ENCODE assay signal across 19 cellular contexts in the genomic region with DNA sequence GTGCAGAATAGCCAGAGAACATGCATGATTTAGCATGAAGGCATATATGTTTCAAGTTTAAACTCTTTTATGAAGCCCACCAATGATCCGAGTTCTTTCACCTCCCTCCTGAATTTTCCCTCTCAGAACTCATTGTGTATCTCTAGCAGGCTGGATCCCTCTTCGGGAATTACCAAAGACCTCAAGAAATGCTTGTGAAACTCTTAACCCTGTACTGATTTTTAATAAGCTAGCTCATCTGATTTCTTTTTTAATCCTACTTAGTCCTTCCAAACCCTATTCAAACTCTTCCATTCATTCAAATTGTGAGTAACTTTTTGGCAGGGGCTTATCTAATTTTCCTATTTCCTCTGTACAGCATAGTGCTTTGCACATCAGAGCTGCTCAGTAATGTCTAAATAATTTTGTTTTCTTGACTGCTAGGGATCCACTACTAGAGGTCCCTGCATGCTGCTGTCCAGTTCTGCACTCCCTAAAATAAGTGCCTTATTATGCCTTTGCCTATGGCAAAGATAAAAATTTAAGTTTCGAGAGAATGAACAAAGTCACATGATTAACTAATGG.
DNase-seq lines count a peak whose midpoint lies in the region; ATAC-seq and TF ChIP-seq lines count a peak whose summit lies in the region.
"Had no signal": no experiment of that assay in that cellular context is flagged by ENCODE, and none has a peak within 500 bp of the region (broad histone marks: within the 10 kb centered on the region; RNA-seq: fewer than 3 reads in every experiment).

No MANE protein-coding gene starts in this region.

- no peaks in the 10 kb centered on the region for H3K36me3 ChIP-seq in left ventricle myocardium inferior
- H3K36me3 ChIP-seq: BLaER1, cardiac muscle cell had no signal

- no peak for TF ChIP-seq CTCF in left ventricle myocardium inferior (IDR thresholded peaks at IDR 0.05; ENCODE audit: borderline replicate concordance)
- TF ChIP-seq CTCF in cardiac fibroblast (IDR thresholded peaks at IDR 0.05; ENCODE audit: low read depth, low read length), result no peak

- DNase-seq in Right ventricle myocardium superior, result no peak
- no peak for DNase-seq in left ventricle myocardium inferior
- DNase-seq in cardiac fibroblast (ENCODE audit: low read depth in 2 of 2), result peak; percentile 65 to 85
- peak; percentile 8 for DNase-seq in iris pigment epithelial cell (ENCODE audit: low read depth)
- no peak for DNase-seq in NCI-H2227 treated with DMSO at 0.1 percent for 48 hours (lab: John Stamatoyannopoulos, UW)
- DNase-seq in NCI-H1436 (lab: John Stamatoyannopoulos, UW), result no peak
- no peak for DNase-seq in inferior parietal cortex (ENCODE audit: extremely low spot score)
- DNase-seq: 8988T; activated CD8-positive, alpha-beta memory T cell treated with anti-CD3 and anti-CD28 coated beads for 24 hours; Caco-2; NCI-H1048; NCI-H2081; RPMI8226; stimulated activated CD4-positive, alpha-beta T cell treated with anti-CD3 and anti-CD28 coated beads, Interleukin-2, amount 100 ng/mL, for 48 hours had no signal

- no peak overlapping the region for H3K27ac ChIP-seq in left ventricle myocardium inferior (replicated peaks)
- H3K27ac ChIP-seq: BLaER1, cardiac muscle cell, KMS-11, skin epidermis had no signal

- H3K27me3 ChIP-seq in left ventricle myocardium inferior (ENCODE audit: low read depth), result no peaks in the 10 kb centered on the region
- H3K27me3 ChIP-seq: BLaER1, cardiac muscle cell had no signal

- H3K4me3 ChIP-seq in left ventricle myocardium inferior (no peak overlapping the region), cardiac fibroblast (replicated peaks in 1 of 2; ENCODE audit: low read depth in 2 of 2, low read length in 2 of 2) (no peak overlapping the region)
- H3K4me3 ChIP-seq: BLaER1, cardiac muscle cell, skin epidermis had no signal

- ATAC-seq in Right ventricle myocardium superior (ENCODE audit: poor library complexity), result peak; percentile 83
- no peak for ATAC-seq in HG03439 (IDR thresholded peaks at IDR 0.05; ENCODE audit: unreplicated experiment)

- intact Hi-C loops in Right ventricle myocardium superior (cut with DNase I) (no loop called here), left ventricle myocardium inferior (cut with micrococcal nuclease) (no loop called here)

- no peaks in the 10 kb centered on the region for H3K9me3 ChIP-seq in left ventricle myocardium inferior (replicated peaks)
- H3K9me3 ChIP-seq: BLaER1, Caco-2 had no signal

- peaks cover 6% of the 10 kb centered on the region for H3K4me1 ChIP-seq in left ventricle myocardium inferior
- H3K4me1 ChIP-seq: BLaER1, Caco-2 had no signal

Comparison
In these comparisons a context has a peak if more than half of its experiments do, and no peak if none do; other contexts are left out.
1. DNase-seq: peak in cardiac fibroblast (2 of 2) and iris pigment epithelial cell (single experiment); none in Right ventricle myocardium superior (single experiment), left ventricle myocardium inferior (single experiment), NCI-H2227 treated with DMSO at 0.1 percent for 48 hours (single experiment), NCI-H1436 (single experiment) and inferior parietal cortex (single experiment).